In the genomic region with DNA sequence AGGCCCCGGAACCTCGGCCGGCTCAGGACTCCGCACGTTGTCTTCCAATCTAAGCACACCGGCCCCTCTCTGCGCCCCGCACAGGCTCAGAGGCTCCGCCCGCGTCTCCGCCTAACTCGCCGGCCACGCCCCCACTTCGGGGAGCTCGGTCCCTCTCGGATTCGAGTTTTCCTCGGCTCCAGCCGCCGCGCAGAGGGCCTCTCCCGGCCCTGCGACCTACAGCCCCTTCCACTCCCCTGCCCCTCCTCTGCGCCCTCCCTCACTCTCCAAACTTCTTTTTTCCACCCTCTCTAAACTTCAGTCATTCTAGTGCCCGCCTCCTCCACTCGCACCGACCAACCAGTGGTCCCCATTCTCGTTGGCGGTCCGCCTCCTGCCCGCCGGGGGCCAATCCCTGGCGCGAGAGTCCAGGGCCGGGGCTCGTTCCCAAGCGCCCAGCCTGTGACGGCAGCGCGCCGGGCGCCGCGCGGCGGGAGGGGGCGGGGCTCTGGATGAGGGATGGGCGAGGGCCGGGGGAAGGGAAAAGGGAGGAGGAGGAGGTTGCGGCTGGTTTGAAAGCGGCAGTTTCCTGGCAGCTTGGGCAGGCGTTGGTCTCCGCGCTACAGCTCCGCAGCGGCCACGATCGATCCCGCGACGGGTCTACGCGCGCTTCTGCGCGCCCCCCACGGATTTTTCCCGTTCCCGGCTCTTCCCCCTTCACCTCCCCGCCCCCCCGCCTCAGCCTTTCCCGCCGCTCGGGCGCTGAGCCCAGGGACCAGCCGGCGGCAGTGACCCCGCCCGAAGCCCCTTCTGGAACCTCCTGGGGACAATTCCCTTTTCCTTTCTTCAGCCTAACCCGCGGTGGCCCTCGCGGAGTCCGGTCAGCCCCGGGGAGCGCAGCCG, we compare ENCODE assay signal across 1 cellular context.
TF ChIP-seq lines count a peak whose summit lies in the region.

A gene (plus strand): TSS at position 563 of the 882 bp plus-strand sequence. CDS start 519 bp downstream, outside the sequence.

TF ChIP-seq in HepG2, 621 proteins besides CTCF, POLR2A, EP300 and RAD21 (continued from another document and continues in another):
- TF ChIP-seq, protein P1, sequence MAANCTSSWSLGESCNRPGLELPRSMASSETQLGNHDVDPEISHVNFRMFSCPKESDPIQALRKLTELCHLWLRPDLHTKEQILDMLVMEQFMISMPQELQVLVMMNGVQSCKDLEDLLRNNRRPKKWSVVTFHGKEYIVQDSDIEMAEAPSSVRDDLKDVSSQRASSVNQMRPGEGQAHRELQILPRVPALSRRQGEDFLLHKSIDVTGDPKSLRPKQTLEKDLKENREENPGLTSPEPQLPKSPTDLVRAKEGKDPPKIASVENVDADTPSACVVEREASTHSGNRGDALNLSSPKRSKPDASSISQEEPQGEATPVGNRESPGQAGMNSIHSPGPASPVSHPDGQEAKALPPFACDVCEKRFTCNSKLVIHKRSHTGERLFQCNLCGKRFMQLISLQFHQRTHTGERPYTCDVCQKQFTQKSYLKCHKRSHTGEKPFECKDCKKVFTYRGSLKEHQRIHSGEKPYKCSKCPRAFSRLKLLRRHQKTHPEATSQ (CRISPR knock-in tag; IDR thresholded peaks at IDR 0.05; ENCODE audit: borderline replicate concordance): peak; percentile 60; the same call in 1 of the 2 replicates
- TF ChIP-seq NONO (IDR thresholded peaks at IDR 0.05) (no peak), NONO (CRISPR knock-in tag; conservative IDR thresholded peaks at IDR 0.05) (peak; percentile 27; the same call in 1 of the 2 replicates), ZNF160 (CRISPR knock-in tag; IDR thresholded peaks at IDR 0.05) (no peak), NBN (conservative IDR thresholded peaks at IDR 0.05) (no peak), ZNF891 (CRISPR knock-in tag; IDR thresholded peaks at IDR 0.05) (no peak; the same call in 1 of the 2 replicates), ZNF121 (CRISPR knock-in tag; IDR thresholded peaks at IDR 0.05) (no peak), ZNF776 (CRISPR knock-in tag; IDR thresholded peaks at IDR 0.05) (no peak), ZNF614 (CRISPR knock-in tag; IDR thresholded peaks at IDR 0.05; ENCODE audit: borderline replicate concordance) (no peak), ZNF33A (CRISPR knock-in tag; IDR thresholded peaks at IDR 0.05; ENCODE audit: borderline replicate concordance) (no peak), ETV5 (CRISPR knock-in tag; IDR thresholded peaks at IDR 0.05; ENCODE audit: borderline replicate concordance) (0 out of 2 replicates have a peak, but pooled peaks have one; percentile 22), KDM1A (CRISPR knock-in tag; IDR thresholded peaks at IDR 0.05) (no peak)
- TF ChIP-seq, protein P2, sequence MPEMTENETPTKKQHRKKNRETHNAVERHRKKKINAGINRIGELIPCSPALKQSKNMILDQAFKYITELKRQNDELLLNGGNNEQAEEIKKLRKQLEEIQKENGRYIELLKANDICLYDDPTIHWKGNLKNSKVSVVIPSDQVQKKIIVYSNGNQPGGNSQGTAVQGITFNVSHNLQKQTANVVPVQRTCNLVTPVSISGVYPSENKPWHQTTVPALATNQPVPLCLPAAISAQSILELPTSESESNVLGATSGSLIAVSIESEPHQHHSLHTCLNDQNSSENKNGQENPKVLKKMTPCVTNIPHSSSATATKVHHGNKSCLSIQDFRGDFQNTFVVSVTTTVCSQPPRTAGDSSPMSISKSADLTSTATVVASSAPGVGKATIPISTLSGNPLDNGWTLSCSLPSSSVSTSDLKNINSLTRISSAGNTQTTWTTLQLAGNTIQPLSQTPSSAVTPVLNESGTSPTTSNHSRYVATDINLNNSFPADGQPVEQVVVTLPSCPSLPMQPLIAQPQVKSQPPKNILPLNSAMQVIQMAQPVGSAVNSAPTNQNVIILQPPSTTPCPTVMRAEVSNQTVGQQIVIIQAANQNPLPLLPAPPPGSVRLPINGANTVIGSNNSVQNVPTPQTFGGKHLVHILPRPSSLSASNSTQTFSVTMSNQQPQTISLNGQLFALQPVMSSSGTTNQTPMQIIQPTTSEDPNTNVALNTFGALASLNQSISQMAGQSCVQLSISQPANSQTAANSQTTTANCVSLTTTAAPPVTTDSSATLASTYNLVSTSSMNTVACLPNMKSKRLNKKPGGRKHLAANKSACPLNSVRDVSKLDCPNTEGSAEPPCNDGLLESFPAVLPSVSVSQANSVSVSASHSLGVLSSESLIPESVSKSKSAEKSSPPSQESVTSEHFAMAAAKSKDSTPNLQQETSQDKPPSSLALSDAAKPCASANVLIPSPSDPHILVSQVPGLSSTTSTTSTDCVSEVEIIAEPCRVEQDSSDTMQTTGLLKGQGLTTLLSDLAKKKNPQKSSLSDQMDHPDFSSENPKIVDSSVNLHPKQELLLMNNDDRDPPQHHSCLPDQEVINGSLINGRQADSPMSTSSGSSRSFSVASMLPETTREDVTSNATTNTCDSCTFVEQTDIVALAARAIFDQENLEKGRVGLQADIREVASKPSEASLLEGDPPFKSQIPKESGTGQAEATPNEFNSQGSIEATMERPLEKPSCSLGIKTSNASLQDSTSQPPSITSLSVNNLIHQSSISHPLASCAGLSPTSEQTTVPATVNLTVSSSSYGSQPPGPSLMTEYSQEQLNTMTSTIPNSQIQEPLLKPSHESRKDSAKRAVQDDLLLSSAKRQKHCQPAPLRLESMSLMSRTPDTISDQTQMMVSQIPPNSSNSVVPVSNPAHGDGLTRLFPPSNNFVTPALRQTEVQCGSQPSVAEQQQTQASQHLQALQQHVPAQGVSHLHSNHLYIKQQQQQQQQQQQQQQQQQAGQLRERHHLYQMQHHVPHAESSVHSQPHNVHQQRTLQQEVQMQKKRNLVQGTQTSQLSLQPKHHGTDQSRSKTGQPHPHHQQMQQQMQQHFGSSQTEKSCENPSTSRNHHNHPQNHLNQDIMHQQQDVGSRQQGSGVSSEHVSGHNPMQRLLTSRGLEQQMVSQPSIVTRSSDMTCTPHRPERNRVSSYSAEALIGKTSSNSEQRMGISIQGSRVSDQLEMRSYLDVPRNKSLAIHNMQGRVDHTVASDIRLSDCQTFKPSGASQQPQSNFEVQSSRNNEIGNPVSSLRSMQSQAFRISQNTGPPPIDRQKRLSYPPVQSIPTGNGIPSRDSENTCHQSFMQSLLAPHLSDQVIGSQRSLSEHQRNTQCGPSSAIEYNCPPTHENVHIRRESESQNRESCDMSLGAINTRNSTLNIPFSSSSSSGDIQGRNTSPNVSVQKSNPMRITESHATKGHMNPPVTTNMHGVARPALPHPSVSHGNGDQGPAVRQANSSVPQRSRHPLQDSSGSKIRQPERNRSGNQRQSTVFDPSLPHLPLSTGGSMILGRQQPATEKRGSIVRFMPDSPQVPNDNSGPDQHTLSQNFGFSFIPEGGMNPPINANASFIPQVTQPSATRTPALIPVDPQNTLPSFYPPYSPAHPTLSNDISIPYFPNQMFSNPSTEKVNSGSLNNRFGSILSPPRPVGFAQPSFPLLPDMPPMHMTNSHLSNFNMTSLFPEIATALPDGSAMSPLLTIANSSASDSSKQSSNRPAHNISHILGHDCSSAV (CRISPR knock-in tag; IDR thresholded peaks at IDR 0.05; ENCODE audit: borderline replicate concordance): no peak
- TF ChIP-seq, protein P3, sequence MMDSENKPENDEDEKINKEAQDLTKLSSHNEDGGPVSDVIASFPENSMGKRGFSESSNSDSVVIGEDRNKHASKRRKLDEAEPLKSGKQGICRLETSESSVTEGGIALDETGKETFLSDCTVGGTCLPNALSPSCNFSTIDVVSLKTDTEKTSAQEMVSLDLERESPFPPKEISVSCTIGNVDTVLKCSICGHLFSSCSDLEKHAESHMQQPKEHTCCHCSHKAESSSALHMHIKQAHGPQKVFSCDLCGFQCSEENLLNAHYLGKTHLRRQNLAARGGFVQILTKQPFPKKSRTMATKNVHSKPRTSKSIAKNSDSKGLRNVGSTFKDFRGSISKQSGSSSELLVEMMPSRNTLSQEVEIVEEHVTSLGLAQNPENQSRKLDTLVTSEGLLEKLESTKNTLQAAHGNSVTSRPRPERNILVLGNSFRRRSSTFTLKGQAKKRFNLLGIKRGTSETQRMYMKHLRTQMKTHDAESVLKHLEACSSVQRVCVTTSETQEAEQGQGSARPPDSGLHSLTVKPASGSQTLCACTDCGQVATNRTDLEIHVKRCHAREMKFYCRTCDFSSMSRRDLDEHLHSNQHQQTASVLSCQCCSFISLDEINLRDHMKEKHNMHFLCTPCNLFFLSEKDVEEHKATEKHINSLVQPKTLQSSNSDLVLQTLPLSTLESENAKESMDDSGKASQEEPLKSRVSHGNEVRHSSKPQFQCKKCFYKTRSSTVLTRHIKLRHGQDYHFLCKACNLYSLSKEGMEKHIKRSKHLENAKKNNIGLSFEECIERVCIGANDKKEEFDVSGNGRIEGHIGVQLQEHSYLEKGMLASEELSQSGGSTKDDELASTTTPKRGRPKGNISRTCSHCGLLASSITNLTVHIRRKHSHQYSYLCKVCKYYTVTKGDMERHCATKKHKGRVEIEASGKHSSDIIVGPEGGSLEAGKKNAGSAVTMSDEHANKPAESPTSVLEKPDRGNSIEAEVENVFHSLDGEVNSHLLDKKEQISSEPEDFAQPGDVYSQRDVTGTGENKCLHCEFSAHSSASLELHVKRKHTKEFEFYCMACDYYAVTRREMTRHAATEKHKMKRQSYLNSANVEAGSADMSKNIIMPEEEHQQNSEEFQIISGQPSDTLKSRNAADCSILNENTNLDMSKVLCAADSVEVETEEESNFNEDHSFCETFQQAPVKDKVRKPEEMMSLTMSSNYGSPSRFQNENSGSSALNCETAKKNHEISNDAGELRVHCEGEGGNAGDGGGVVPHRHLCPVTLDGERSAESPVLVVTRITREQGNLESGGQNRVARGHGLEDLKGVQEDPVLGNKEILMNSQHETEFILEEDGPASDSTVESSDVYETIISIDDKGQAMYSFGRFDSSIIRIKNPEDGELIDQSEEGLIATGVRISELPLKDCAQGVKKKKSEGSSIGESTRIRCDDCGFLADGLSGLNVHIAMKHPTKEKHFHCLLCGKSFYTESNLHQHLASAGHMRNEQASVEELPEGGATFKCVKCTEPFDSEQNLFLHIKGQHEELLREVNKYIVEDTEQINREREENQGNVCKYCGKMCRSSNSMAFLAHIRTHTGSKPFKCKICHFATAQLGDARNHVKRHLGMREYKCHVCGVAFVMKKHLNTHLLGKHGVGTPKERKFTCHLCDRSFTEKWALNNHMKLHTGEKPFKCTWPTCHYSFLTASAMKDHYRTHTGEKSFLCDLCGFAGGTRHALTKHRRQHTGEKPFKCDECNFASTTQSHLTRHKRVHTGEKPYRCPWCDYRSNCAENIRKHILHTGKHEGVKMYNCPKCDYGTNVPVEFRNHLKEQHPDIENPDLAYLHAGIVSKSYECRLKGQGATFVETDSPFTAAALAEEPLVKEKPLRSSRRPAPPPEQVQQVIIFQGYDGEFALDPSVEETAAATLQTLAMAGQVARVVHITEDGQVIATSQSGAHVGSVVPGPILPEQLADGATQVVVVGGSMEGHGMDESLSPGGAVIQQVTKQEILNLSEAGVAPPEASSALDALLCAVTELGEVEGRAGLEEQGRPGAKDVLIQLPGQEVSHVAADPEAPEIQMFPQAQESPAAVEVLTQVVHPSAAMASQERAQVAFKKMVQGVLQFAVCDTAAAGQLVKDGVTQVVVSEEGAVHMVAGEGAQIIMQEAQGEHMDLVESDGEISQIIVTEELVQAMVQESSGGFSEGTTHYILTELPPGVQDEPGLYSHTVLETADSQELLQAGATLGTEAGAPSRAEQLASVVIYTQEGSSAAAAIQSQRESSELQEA (CRISPR knock-in tag; IDR thresholded peaks at IDR 0.05; ENCODE audit: not compliant biosample characterization): no peak
- TF ChIP-seq, protein P4, sequence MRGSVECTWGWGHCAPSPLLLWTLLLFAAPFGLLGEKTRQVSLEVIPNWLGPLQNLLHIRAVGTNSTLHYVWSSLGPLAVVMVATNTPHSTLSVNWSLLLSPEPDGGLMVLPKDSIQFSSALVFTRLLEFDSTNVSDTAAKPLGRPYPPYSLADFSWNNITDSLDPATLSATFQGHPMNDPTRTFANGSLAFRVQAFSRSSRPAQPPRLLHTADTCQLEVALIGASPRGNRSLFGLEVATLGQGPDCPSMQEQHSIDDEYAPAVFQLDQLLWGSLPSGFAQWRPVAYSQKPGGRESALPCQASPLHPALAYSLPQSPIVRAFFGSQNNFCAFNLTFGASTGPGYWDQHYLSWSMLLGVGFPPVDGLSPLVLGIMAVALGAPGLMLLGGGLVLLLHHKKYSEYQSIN (CRISPR knock-in tag; IDR thresholded peaks at IDR 0.05; ENCODE audit: borderline replicate concordance): no peak
- TF ChIP-seq, protein P5, sequence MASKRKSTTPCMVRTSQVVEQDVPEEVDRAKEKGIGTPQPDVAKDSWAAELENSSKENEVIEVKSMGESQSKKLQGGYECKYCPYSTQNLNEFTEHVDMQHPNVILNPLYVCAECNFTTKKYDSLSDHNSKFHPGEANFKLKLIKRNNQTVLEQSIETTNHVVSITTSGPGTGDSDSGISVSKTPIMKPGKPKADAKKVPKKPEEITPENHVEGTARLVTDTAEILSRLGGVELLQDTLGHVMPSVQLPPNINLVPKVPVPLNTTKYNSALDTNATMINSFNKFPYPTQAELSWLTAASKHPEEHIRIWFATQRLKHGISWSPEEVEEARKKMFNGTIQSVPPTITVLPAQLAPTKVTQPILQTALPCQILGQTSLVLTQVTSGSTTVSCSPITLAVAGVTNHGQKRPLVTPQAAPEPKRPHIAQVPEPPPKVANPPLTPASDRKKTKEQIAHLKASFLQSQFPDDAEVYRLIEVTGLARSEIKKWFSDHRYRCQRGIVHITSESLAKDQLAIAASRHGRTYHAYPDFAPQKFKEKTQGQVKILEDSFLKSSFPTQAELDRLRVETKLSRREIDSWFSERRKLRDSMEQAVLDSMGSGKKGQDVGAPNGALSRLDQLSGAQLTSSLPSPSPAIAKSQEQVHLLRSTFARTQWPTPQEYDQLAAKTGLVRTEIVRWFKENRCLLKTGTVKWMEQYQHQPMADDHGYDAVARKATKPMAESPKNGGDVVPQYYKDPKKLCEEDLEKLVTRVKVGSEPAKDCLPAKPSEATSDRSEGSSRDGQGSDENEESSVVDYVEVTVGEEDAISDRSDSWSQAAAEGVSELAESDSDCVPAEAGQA (IDR thresholded peaks at IDR 0.05; ENCODE audit: low read depth): no peak
- TF ChIP-seq, protein P5 (CRISPR knock-in tag; IDR thresholded peaks at IDR 0.05; ENCODE audit: borderline replicate concordance): no peak
- TF ChIP-seq, protein P6, sequence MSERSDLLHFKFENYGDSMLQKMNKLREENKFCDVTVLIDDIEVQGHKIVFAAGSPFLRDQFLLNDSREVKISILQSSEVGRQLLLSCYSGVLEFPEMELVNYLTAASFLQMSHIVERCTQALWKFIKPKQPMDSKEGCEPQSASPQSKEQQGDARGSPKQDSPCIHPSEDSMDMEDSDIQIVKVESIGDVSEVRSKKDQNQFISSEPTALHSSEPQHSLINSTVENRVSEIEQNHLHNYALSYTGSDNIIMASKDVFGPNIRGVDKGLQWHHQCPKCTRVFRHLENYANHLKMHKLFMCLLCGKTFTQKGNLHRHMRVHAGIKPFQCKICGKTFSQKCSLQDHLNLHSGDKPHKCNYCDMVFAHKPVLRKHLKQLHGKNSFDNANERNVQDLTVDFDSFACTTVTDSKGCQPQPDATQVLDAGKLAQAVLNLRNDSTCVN (CRISPR knock-in tag; IDR thresholded peaks at IDR 0.05; ENCODE audit: borderline replicate concordance): 0 out of 2 replicates have a peak, but pooled peaks have one; percentile 63
